In the genomic region with DNA sequence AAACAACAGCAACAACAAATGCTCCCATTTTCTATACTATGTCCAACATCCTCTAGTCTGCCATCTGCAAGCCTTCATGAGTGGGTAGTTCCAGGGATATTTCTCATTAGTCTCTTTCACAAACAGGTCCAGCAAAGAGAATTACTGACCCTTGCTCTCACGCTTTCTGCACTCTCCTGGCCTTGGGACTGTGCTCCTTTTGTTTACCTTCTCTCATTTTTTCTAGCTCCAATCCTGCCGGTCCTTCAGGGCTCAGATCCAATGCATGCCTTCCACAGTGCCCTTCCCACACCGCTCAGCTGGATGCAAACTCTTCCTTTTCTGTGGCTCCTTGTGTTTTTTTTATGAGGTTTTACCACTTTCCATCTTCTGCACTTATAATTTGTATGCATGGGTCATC, we compare ENCODE assay signal across 10 cellular contexts. TPM values are rescaled to one million over a fixed set of nuclear protein-coding genes. Genes with fewer than 3 reads are reported as not detected.
A peak's percentile ranks its signal among the peaks of the same experiment; 100 is the strongest.
DNase-seq lines count a peak whose midpoint lies in the region; ATAC-seq and TF ChIP-seq lines count a peak whose summit lies in the region.
"Had no signal": no experiment of that assay in that cellular context is flagged by ENCODE, and none has a peak within 500 bp of the region (broad histone marks: within the 10 kb centered on the region; RNA-seq: fewer than 3 reads in every experiment).

No MANE protein-coding gene starts in this region.

- no peaks in the 10 kb centered on the region for H3K9me3 Mint-ChIP-seq in T-cell
- H3K9me3 Mint-ChIP-seq: memory B cell had no signal

- in situ Hi-C loops in GM23248 (cut with MboI), result no loop called here

- H3K4me3 ChIP-seq in GM23248 (peak overlapping the region; percentile 50), hepatocyte (no peak overlapping the region), spleen (no peak overlapping the region)

- peak; percentile 4 for DNase-seq in GM23248
- no peak for DNase-seq in T-cell
- DNase-seq in hepatocyte (ENCODE audit: low spot score), result peak; percentile 35
- no peak for DNase-seq in spleen
- DNase-seq in NCI-H1105 treated with DMSO at 0.1 percent for 48 hours (lab: John Stamatoyannopoulos, UW), result no peak
- no peak for DNase-seq in stimulated activated CD4-positive, alpha-beta T cell treated with anti-CD3 and anti-CD28 coated beads, Interleukin-4, amount 100 ng/mL, for 24 hours
- no peak for DNase-seq in substantia nigra (lab: John Stamatoyannopoulos, UW)
- DNase-seq: effector memory CD4-positive, alpha-beta T cell had no signal

- H3K27me3 Mint-ChIP-seq in T-cell, result peaks cover 0 to 2% of the 10 kb centered on the region in 2 donors

- H2AFZ ChIP-seq in GM23248, result peak overlapping the region; percentile 42
- H2AFZ ChIP-seq in hepatocyte, result no peak overlapping the region

- POLR2A ChIA-PET in T-cell (lab: Charles Lee), result interaction anchor here in 1 of 2 donors (0.7 kb wide), 1 partner anchor 8 kb away, joined by 4 read pairs; no protein-coding TSS in a partner anchor

- peak overlapping the region; percentile 85 to 88 for H3K27ac Mint-ChIP-seq in T-cell
- H3K27ac Mint-ChIP-seq: memory B cell had no signal

- H3K4me2 ChIP-seq in GM23248 (ENCODE audit: unreplicated experiment) (peak overlapping the region; percentile 73), hepatocyte (no peak overlapping the region)

- H4K20me1 ChIP-seq in GM23248 (ENCODE audit: insufficient read depth) (no peaks in the 10 kb centered on the region), hepatocyte (ENCODE audit: insufficient read depth, poor library complexity, severe bottlenecking) (no peaks in the 10 kb centered on the region)

- H3K36me3 ChIP-seq in GM23248 (ENCODE audit: low read depth) (no peaks in the 10 kb centered on the region), hepatocyte (replicated peaks; ENCODE audit: insufficient read depth, low read depth) (no peaks in the 10 kb centered on the region), spleen (no peaks in the 10 kb centered on the region)

- H3K27me3 ChIP-seq in GM23248 (replicated peaks; ENCODE audit: insufficient read depth) (no peaks in the 10 kb centered on the region), hepatocyte (no peaks in the 10 kb centered on the region), spleen (replicated peaks in 1 of 7) (peaks cover 0 to 6% (median 0%) of the 10 kb centered on the region in 7 donors)

- H3K9me3 ChIP-seq in GM23248 (ENCODE audit: low read depth) (no peaks in the 10 kb centered on the region), hepatocyte (ENCODE audit: low read depth) (no peaks in the 10 kb centered on the region), spleen (no peaks in the 10 kb centered on the region)

- no peak for ATAC-seq in T-cell (replicated peaks in 1 of 4)
- no peak for ATAC-seq in GM19397 (IDR thresholded peaks at IDR 0.05; ENCODE audit: unreplicated experiment)

- no peak for TF ChIP-seq POLR2A in spleen (IDR thresholded peaks at IDR 0.05)

- H3K79me2 ChIP-seq in GM23248 (ENCODE audit: insufficient read depth) (no peaks in the 10 kb centered on the region), hepatocyte (no peaks in the 10 kb centered on the region)

- H3K4me1 ChIP-seq in GM23248 (ENCODE audit: insufficient read depth) (peaks cover 13% of the 10 kb centered on the region), hepatocyte (ENCODE audit: insufficient read depth) (peaks cover 13% of the 10 kb centered on the region), spleen (peaks cover 0 to 28% (median 10%) of the 10 kb centered on the region in 6 donors)

- H3K9me2 ChIP-seq in GM23248 (ENCODE audit: insufficient read depth) (0 out of 2 replicates have a peak, but pooled peaks cover 3% of the 10 kb centered on the region), hepatocyte (replicated peaks; ENCODE audit: insufficient read depth) (no peaks in the 10 kb centered on the region)

- peak overlapping the region in 1 of 3 donors; percentile 63 for H3K4me3 Mint-ChIP-seq in T-cell

- TF ChIP-seq CTCF in hepatocyte (IDR thresholded peaks at IDR 0.05; ENCODE audit: poor library complexity) (no peak), spleen (IDR thresholded peaks at IDR 0.05 in 8 of 11, conservative IDR thresholded peaks at IDR 0.05 in 3 of 11) (no peak)

- WGBS in GM23248 (ENCODE audit: low coverage in 1 of 2, low lambda C conversion rate in 2 of 2, missing lambda C conversion rate in 2 of 2), 2 experiments, result 56 to 65% methylated on average over 3 of the region's 3 CpGs
- 50% methylated on average over 3 of the region's 3 CpGs for WGBS in hepatocyte (ENCODE audit: low lambda C conversion rate, missing lambda C conversion rate)
- WGBS in spleen, 5 donors, result 69 to 86% (median 80%) methylated on average over 3 of the region's 3 CpGs

- H3K9ac ChIP-seq in GM23248, result peak overlapping the region; percentile 77

- CTCF ChIA-PET in T-cell (lab: Charles Lee), result no interaction called here

- H3K4me1 Mint-ChIP-seq in T-cell, result peaks cover 58 to 67% (median 60%) of the 10 kb centered on the region in 3 donors

- intact Hi-C loops in spleen (cut with DNase I; ENCODE audit: low total_unique reads), result no loop called here

- H3F3A ChIP-seq in GM23248 (ENCODE audit: insufficient read depth), result peaks cover 16% of the 10 kb centered on the region

- peak overlapping the region; percentile 94 for H3K27ac ChIP-seq in GM23248
- no peak overlapping the region for H3K27ac ChIP-seq in hepatocyte
- peak overlapping the region in 7 of 8 donors; percentile 16 to 74 (median 61) for H3K27ac ChIP-seq in spleen
- H3K27ac ChIP-seq in substantia nigra (ENCODE audit: low read depth, low read length, poor library complexity, severe bottlenecking), result no peak overlapping the region

- H3K36me3 Mint-ChIP-seq in T-cell, result peaks cover 2% of the 10 kb centered on the region

RNA-seq across cellular contexts. Expression of a gene that starts 47.2 kb away (rescaled TPM):
- total RNA-seq in GM23248 (2014; rRNA removed; shearing (Covaris generic)), result 0.63 and 1.3 TPM in 2 replicates
- polyA plus RNA-seq in GM23248 (2016; fragmentation: Nextera tagmentation; extraction: Ambion mirVana) (2.6 and 3.4 TPM in 2 replicates), hepatocyte (3.6 and 4.1 TPM in 2 replicates), spleen (1 to 10 TPM in 2 of 3 donors, under 1 TPM in 1; 1.00 to 2.0 (median 2.0) TPM)
- total RNA-seq in T-cell (10 to 100 TPM; 23.9 to 74.7 (median 59.1) TPM), hepatocyte (9.8 and 10.0 TPM in 2 replicates), spleen (1 to 10 TPM; 1.6 to 7.4 (median 2.5) TPM)

Comparison
In these comparisons a context has a peak if more than half of its experiments do, and no peak if none do; other contexts are left out.
1. DNase-seq: peak in GM23248 (single experiment) and hepatocyte (single experiment); none in T-cell (0 of 34), spleen (single experiment), NCI-H1105 treated with DMSO at 0.1 percent for 48 hours (single experiment), stimulated activated CD4-positive, alpha-beta T cell treated with anti-CD3 and anti-CD28 coated beads, Interleukin-4, amount 100 ng/mL, for 24 hours (single experiment) and substantia nigra (0 of 49).
2. H3K27ac ChIP-seq: peak in GM23248 (single experiment) and spleen (7 of 8); none in hepatocyte (single experiment) and substantia nigra (single experiment).